ENCODE assay signal across 10 cellular contexts in genomic region chr7:141158562-141158961, GRCh38.
DNase-seq lines count a peak whose midpoint lies in the region; ATAC-seq, FAIRE-seq and TF ChIP-seq lines count a peak whose summit lies in the region.
"Had no signal": no experiment of that assay in that cellular context is flagged by ENCODE, and none has a peak within 500 bp of the region (broad histone marks: within the 10 kb centered on the region; RNA-seq: fewer than 3 reads in every experiment).

No MANE protein-coding gene starts in this region.

- no peak for TF ChIP-seq RAD21 in A549 (conservative IDR thresholded peaks at IDR 0.05 in 1 of 2, IDR thresholded peaks at IDR 0.05 in 1 of 2)

- H3K27ac ChIP-seq in A549: peak overlapping the region; percentile 40 to 48; a peak in 1 of 6 replicates

- TF ChIP-seq EP300 in A549 (IDR thresholded peaks at IDR 0.05): no peak

- TF ChIP-seq CTCF in A549 (IDR thresholded peaks at IDR 0.05) (no peak), foreskin fibroblast (IDR thresholded peaks at IDR 0.05; ENCODE audit: low read depth, low read length) (no peak), type B pancreatic cell (conservative IDR thresholded peaks at IDR 0.05) (no peak)

- TF ChIP-seq POLR2A in A549 (IDR thresholded peaks at IDR 0.05; ENCODE audit: low read length): no peak

- POLR2A ChIA-PET in A549 (lab: Yijun Ruan, JAX): no interaction called here

- DNase-seq in A549 (ENCODE audit: low read depth in 1 of 2, low spot score in 1 of 2): peak; percentile 18 to 68
- DNase-seq in NOMO-1 treated with dmso at 0.1 percent for 144 hours (lab: John Stamatoyannopoulos, UW; ENCODE audit: unreplicated experiment): peak; percentile 8
- DNase-seq in foreskin fibroblast: peak; percentile 54 to 74
- no peak for DNase-seq in central memory CD4-positive, alpha-beta T cell
- DNase-seq in type B pancreatic cell (ENCODE audit: extremely low spot score, unreplicated experiment): no peak
- DNase-seq in effector memory CD8-positive, alpha-beta T cell: no peak
- DNase-seq: DMS153 had no signal

- H3K27me3 Mint-ChIP-seq in type B pancreatic cell: no peaks in the 10 kb centered on the region
- H3K27me3 Mint-ChIP-seq in effector memory CD8-positive, alpha-beta T cell: peaks cover 7 to 24% of the 10 kb centered on the region in 2 donors

- FAIRE-seq in A549 (lab: Jason Lieb, UNC): no peak
- FAIRE-seq: endothelial cell of umbilical vein had no signal

- H3K36me3 Mint-ChIP-seq in type B pancreatic cell: no peaks in the 10 kb centered on the region
- no peaks in the 10 kb centered on the region for H3K36me3 Mint-ChIP-seq in effector memory CD8-positive, alpha-beta T cell (ENCODE audit: insufficient read depth)

- H3K4me2 ChIP-seq in A549: peak overlapping the region; percentile 41

- H3K9me3 Mint-ChIP-seq in type B pancreatic cell: no peaks in the 10 kb centered on the region
- peaks cover 0 to 3% of the 10 kb centered on the region in 2 donors for H3K9me3 Mint-ChIP-seq in effector memory CD8-positive, alpha-beta T cell

- peaks cover 15% of the 10 kb centered on the region for H3K4me1 ChIP-seq in A549

- H3K27ac Mint-ChIP-seq in type B pancreatic cell: no peak overlapping the region
- no peak overlapping the region for H3K27ac Mint-ChIP-seq in effector memory CD8-positive, alpha-beta T cell

- no peaks in the 10 kb centered on the region for H3K9me3 ChIP-seq in A549

- ATAC-seq in A549 (peak; percentile 89 to 94), GM21381 (IDR thresholded peaks at IDR 0.05; ENCODE audit: unreplicated experiment) (peak; percentile 63), HG02588 (IDR thresholded peaks at IDR 0.05; ENCODE audit: unreplicated experiment) (no peak)
- no peak for ATAC-seq in effector memory CD8-positive, alpha-beta T cell (replicated peaks)

- WGBS in A549 (ENCODE audit: missing lambda C conversion rate): 24% methylated on average over 4 of the region's 4 CpGs

- H3K4me3 ChIP-seq in A549: no peak overlapping the region
- H3K4me3 ChIP-seq in foreskin fibroblast (ENCODE audit: low read depth in 1 of 2, low read length in 2 of 2): no peak overlapping the region

- CTCF ChIA-PET in A549 (lab: Yijun Ruan, JAX): no interaction called here

- H3K4me3 Mint-ChIP-seq in type B pancreatic cell: no peak overlapping the region
- no peak overlapping the region for H3K4me3 Mint-ChIP-seq in effector memory CD8-positive, alpha-beta T cell

- H3K4me1 Mint-ChIP-seq in type B pancreatic cell (ENCODE audit: unreplicated experiment): peaks cover 6% of the 10 kb centered on the region
- H3K4me1 Mint-ChIP-seq in effector memory CD8-positive, alpha-beta T cell (ENCODE audit: low read depth in 2 of 2): no peaks in the 10 kb centered on the region

TF ChIP-seq in A549, 52 proteins besides CTCF, POLR2A, EP300 and RAD21:
- TF ChIP-seq MAX (IDR thresholded peaks at IDR 0.05) (peak; percentile 45), FOSL2 (IDR thresholded peaks at IDR 0.05) (no peak), FOSL2 (CRISPR knock-in tag; IDR thresholded peaks at IDR 0.05) (peak; percentile 66), RARB (CRISPR knock-in tag; IDR thresholded peaks at IDR 0.05) (no peak)
TF ChIP-seq in A549: peak in this region for 2.

Comparison
In these comparisons a context has a peak if more than half of its experiments do, and no peak if none do; other contexts are left out.
1. ATAC-seq: peak in A549 (2 of 2) and GM21381 (single experiment); none in effector memory CD8-positive, alpha-beta T cell (single experiment) and HG02588 (single experiment).
2. DNase-seq: peak in A549 (2 of 2), NOMO-1 treated with dmso at 0.1 percent for 144 hours (single experiment) and foreskin fibroblast (2 of 2); none in central memory CD4-positive, alpha-beta T cell (single experiment), type B pancreatic cell (single experiment) and effector memory CD8-positive, alpha-beta T cell (0 of 3).